ENCODE assay signal across 8 cellular contexts in the genomic region with DNA sequence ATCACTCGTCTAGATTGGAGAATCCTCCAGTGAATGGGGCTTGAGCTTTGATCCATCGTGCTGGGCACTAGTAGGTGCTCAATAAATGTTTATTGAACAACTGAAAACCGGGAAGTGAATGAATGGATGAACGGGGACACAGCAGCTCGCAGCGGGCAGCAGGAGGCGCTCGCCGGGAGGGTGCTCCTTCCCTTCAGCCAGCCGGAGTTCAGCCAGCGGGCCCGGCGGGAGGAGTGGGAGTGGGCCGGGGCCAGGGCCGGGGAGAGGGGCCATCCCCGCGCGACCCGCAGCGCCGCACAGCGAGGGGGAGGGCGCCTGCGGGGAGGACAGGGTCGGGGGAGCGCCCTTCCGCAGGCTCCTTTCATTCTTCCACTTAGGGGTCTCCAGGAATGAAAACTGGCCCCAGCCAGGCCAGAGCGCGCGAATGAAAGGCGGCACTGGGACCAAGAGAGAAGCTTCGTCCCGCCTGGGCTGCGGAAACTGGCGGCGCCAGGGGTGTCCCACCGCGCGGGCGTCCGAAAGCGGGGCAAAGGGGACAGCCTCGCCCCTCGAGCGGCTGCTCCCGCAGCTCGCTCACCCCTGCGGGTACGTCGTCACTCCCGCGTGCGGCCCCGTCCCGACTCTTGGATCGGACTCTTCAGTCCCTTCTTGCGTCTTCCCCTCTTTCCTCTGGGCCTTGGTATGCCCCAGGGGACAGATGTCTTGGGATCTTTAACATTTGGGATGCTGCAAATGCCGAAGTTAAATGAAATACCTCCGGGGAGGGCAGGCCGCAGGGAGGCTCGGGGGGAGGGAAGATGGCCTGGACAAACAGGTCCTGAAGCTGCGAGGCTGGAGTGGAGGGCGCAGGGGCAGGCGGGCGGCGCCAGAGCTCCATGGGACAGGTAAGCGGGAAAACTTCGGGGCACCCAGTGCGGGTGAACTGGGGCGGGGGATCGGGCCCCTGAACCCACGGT. TPM values are rescaled to one million over a fixed set of nuclear protein-coding genes. Genes with fewer than 3 reads are reported as not detected.
DNase-seq lines count a peak whose midpoint lies in the region; ATAC-seq and TF ChIP-seq lines count a peak whose summit lies in the region.

No MANE protein-coding gene starts in this region.

- H3K23ac ChIP-seq in mesenchymal stem cell (ENCODE audit: low read length in 2 of 2) = peak overlapping the region in 1 of 2 experiments; percentile 44

- no peaks in the 10 kb centered on the region; the same call in 1 of the 2 replicates for H4K20me1 ChIP-seq in GM23338 (replicated peaks; ENCODE audit: insufficient read depth)
- H4K20me1 ChIP-seq in PC-3 (ENCODE audit: low read length) = no peaks in the 10 kb centered on the region

- H2BK15ac ChIP-seq in mesenchymal stem cell (ENCODE audit: low read depth, poor library complexity, severe bottlenecking) = no peak overlapping the region

- peak overlapping the region; percentile 95 for H3K4me2 ChIP-seq in GM23338
- peak overlapping the region; percentile 86 for H3K4me2 ChIP-seq in PC-3 (ENCODE audit: low read length)
- peak overlapping the region; percentile 78 for H3K4me2 ChIP-seq in mesenchymal stem cell (ENCODE audit: low read length, poor library complexity, severe bottlenecking)

- peak overlapping the region in 1 of 2 experiments; percentile 63 for H3K4ac ChIP-seq in mesenchymal stem cell (ENCODE audit: low read depth in 1 of 2, low read length in 2 of 2)

- peak overlapping the region; percentile 91 for H4K91ac ChIP-seq in mesenchymal stem cell (ENCODE audit: low read length)

- H3K4me3 Mint-ChIP-seq in Calu3 (ENCODE audit: low read depth, unreplicated experiment) = peak overlapping the region; percentile 99
- peak overlapping the region; percentile 85 for H3K4me3 Mint-ChIP-seq in GM23338

- H2BK12ac ChIP-seq in mesenchymal stem cell (ENCODE audit: low read length in 2 of 2) = peak overlapping the region; percentile 62 to 86

- WGBS in mesenchymal stem cell = 2% methylated on average over 58 of the region's 72 CpGs
- 3% methylated on average over 72 of the region's 72 CpGs for WGBS in urinary bladder

- H3F3A ChIP-seq in GM23338 (replicated peaks; ENCODE audit: low read depth) = 0 out of 2 replicates have a peak, but pooled peaks cover 9% of the 10 kb centered on the region
- peaks cover 13% of the 10 kb centered on the region for H3F3A ChIP-seq in PC-3 (ENCODE audit: low read length, unreplicated experiment)

- peak overlapping the region; percentile 89 for H2BK120ac ChIP-seq in mesenchymal stem cell (ENCODE audit: low read depth, low read length)

- H3K27me3 Mint-ChIP-seq in Calu3 (ENCODE audit: unreplicated experiment) (no peaks in the 10 kb centered on the region), GM23338 (ENCODE audit: insufficient read depth, low read depth, poor library complexity) (peaks cover 36% of the 10 kb centered on the region)

- H3K9me3 ChIP-seq in PC-3 (ENCODE audit: low read length) (no peaks in the 10 kb centered on the region), duodenal mucosa (ENCODE audit: control insufficient read depth in 1 of 2, low read length in 2 of 2) (no peaks in the 10 kb centered on the region), mesenchymal stem cell (ENCODE audit: control insufficient read depth, low read length) (no peaks in the 10 kb centered on the region)

- peak overlapping the region; percentile 71 to 88 for H3K18ac ChIP-seq in mesenchymal stem cell (ENCODE audit: low read depth in 1 of 2, low read length in 2 of 2)

- CTCF ChIA-PET in Calu3 (lab: Charles Lee) = interaction anchor here (0.7 to 2.5 kb wide), 10 partner anchors 12 to 223 kb away, joined by 3 to 6 read pairs (median 4); a partner anchor contains a TSS
- CTCF ChIA-PET in PC-3 (lab: Charles Lee) = interaction anchor here (0.5 to 1.5 kb wide), 7 partner anchors 11 to 382 kb away, joined by 3 to 12 read pairs (median 3); no protein-coding TSS in a partner anchor

- peak; percentile 83 for DNase-seq in Calu3
- DNase-seq in GM23338 (ENCODE audit: low spot score) = peak; percentile 90
- peak; percentile 95 for DNase-seq in PC-3
- peak; percentile 69 for DNase-seq in mesenchymal stem cell
- DNase-seq in NCI-H2107 (lab: John Stamatoyannopoulos, UW) = no peak

- H3K9me3 Mint-ChIP-seq in Calu3 (ENCODE audit: low read depth, unreplicated experiment) = no peaks in the 10 kb centered on the region
- no peaks in the 10 kb centered on the region; the same call in 2 of the 3 replicates for H3K9me3 Mint-ChIP-seq in GM23338

- H3K36me3 ChIP-seq in GM23338 (ENCODE audit: insufficient read depth) (no peaks in the 10 kb centered on the region), PC-3 (ENCODE audit: low read depth, low read length) (no peaks in the 10 kb centered on the region), duodenal mucosa (ENCODE audit: control insufficient read depth in 1 of 2, insufficient read depth in 2 of 2, low read length in 2 of 2) (no peaks in the 10 kb centered on the region), mesenchymal stem cell (ENCODE audit: control insufficient read depth in 1 of 2, insufficient read depth in 2 of 2, low read depth in 1 of 2, low read length in 2 of 2) (peaks cover 0 to 2% of the 10 kb centered on the region in 2 experiments), urinary bladder (ENCODE audit: insufficient read depth) (no peaks in the 10 kb centered on the region)

- H3K79me2 ChIP-seq in GM23338 (replicated peaks; ENCODE audit: insufficient read depth) (peaks cover 42% of the 10 kb centered on the region), PC-3 (ENCODE audit: low read length) (peaks cover 54% of the 10 kb centered on the region)

- peak; percentile 52 for ATAC-seq in GM23338
- peak; percentile 51 for ATAC-seq in PC-3
- ATAC-seq in HG03095 (IDR thresholded peaks at IDR 0.05; ENCODE audit: unreplicated experiment) = no peak

- H2BK5ac ChIP-seq in mesenchymal stem cell (ENCODE audit: low read depth, low read length, poor library complexity, severe bottlenecking) = peak overlapping the region; percentile 98

- POLR2A ChIA-PET in PC-3 (lab: Charles Lee; ENCODE audit: unreplicated experiment) = interaction anchor here (0.5 to 0.7 kb wide), 2 partner anchors 23 to 34 kb away, joined by 4 read pairs; no protein-coding TSS in a partner anchor

- peak overlapping the region; percentile 87 for H4K8ac ChIP-seq in mesenchymal stem cell (ENCODE audit: low read length)

- peaks cover 65% of the 10 kb centered on the region for H3K4me1 Mint-ChIP-seq in Calu3 (ENCODE audit: low read depth, unreplicated experiment)
- H3K4me1 Mint-ChIP-seq in GM23338 = peaks cover 71% of the 10 kb centered on the region

- H2AK5ac ChIP-seq in mesenchymal stem cell (ENCODE audit: low read length, severe bottlenecking) = no peak overlapping the region

- H3K36me3 Mint-ChIP-seq in Calu3 (ENCODE audit: insufficient read depth, unreplicated experiment) = peaks cover 58% of the 10 kb centered on the region
- peaks cover 4% of the 10 kb centered on the region; the same call in 1 of the 3 replicates for H3K36me3 Mint-ChIP-seq in GM23338 (ENCODE audit: low read depth)

- H3K9me2 ChIP-seq in GM23338 (ENCODE audit: insufficient read depth) = no peaks in the 10 kb centered on the region
- H3K9me2 ChIP-seq in PC-3 (replicated peaks; ENCODE audit: low read length) = no peaks in the 10 kb centered on the region

- H3K27me3 ChIP-seq in GM23338 (ENCODE audit: insufficient read depth) (no peaks in the 10 kb centered on the region), PC-3 (ENCODE audit: low read length) (no peaks in the 10 kb centered on the region), duodenal mucosa (ENCODE audit: control insufficient read depth in 1 of 2, insufficient read depth in 2 of 2, low read length in 2 of 2) (no peaks in the 10 kb centered on the region), mesenchymal stem cell (ENCODE audit: control insufficient read depth in 1 of 2, insufficient read depth in 1 of 2, low read length in 2 of 2) (peaks cover 0 to 93% of the 10 kb centered on the region in 2 experiments)

- no peak overlapping the region for H3K14ac ChIP-seq in mesenchymal stem cell (ENCODE audit: low read length in 2 of 2)

- peak; percentile 65 for TF ChIP-seq CTCF in Calu3 (IDR thresholded peaks at IDR 0.05; ENCODE audit: unreplicated experiment)
- peak; percentile 77 to 80 for TF ChIP-seq CTCF in GM23338 (conservative IDR thresholded peaks at IDR 0.05; ENCODE audit: low read depth in 2 of 2)
- TF ChIP-seq CTCF in PC-3 (conservative IDR thresholded peaks at IDR 0.05; ENCODE audit: low read depth, low read length) = peak; percentile 100

- peaks cover 4% of the 10 kb centered on the region for H3K79me1 ChIP-seq in mesenchymal stem cell (replicated peaks; ENCODE audit: low read length, poor library complexity, severe bottlenecking)

- BruUV-seq in Calu3 (replicated peaks; lab: Mats Ljungman, UMichigan) (TSS peak; percentile 4), PC-3 (replicated peaks; lab: Mats Ljungman, UMichigan) (TSS peak; percentile 23)

- H3K9ac ChIP-seq in PC-3 (ENCODE audit: low read length) (peak overlapping the region; percentile 83), duodenal mucosa (ENCODE audit: low read depth in 1 of 2, low read length in 2 of 2) (peak overlapping the region; percentile 72 to 77), mesenchymal stem cell (ENCODE audit: low read length) (peak overlapping the region; percentile 84)

- H2AFZ ChIP-seq in GM23338 (peak overlapping the region; percentile 85), PC-3 (ENCODE audit: low read length) (peak overlapping the region; percentile 89), mesenchymal stem cell (ENCODE audit: low read depth, low read length) (peak overlapping the region; percentile 79)

- H3K4me3 ChIP-seq in GM23338 = peak overlapping the region; percentile 74
- peak overlapping the region; percentile 67 for H3K4me3 ChIP-seq in PC-3 (ENCODE audit: low read length)
- peak overlapping the region; percentile 69 to 73 for H3K4me3 ChIP-seq in duodenal mucosa (ENCODE audit: low read depth in 1 of 2, low read length in 2 of 2)
- H3K4me3 ChIP-seq in mesenchymal stem cell (ENCODE audit: insufficient read depth in 1 of 2, low read depth in 1 of 2, low read length in 2 of 2) = peak overlapping the region; percentile 70 to 82
- H3K4me3 ChIP-seq in urinary bladder (ENCODE audit: low read depth, low read length) = peak overlapping the region; percentile 43

- H3K27ac Mint-ChIP-seq in Calu3 (ENCODE audit: unreplicated experiment) (peak overlapping the region; percentile 89), GM23338 (peak overlapping the region; percentile 95)

- intact Hi-C loops in Calu3 (cut with micrococcal nuclease; ENCODE audit: unreplicated experiment) = loop anchor here (5.0 kb wide), 1 partner anchor 81 kb away; no protein-coding TSS in a partner anchor
- intact Hi-C loops in PC-3 (cut with micrococcal nuclease) = loop anchor here (1.0 to 5.0 kb wide), 3 partner anchors 78 to 221 kb away; a partner anchor contains a TSS

- H3K4me1 ChIP-seq in GM23338 (ENCODE audit: insufficient read depth) (peaks cover 64% of the 10 kb centered on the region), PC-3 (ENCODE audit: insufficient read depth, low read length) (peaks cover 59% of the 10 kb centered on the region), duodenal mucosa (ENCODE audit: control insufficient read depth in 1 of 2, insufficient read depth in 2 of 2, low read length in 2 of 2) (peaks cover 40 to 45% of the 10 kb centered on the region in 2 donors), mesenchymal stem cell (ENCODE audit: control insufficient read depth, insufficient read depth, low read depth, low read length) (peaks cover 51% of the 10 kb centered on the region), urinary bladder (ENCODE audit: insufficient read depth) (no peaks in the 10 kb centered on the region)

- peak overlapping the region; percentile 99 for H3K27ac ChIP-seq in GM23338 (ENCODE audit: low read depth)
- peak overlapping the region; percentile 74 for H3K27ac ChIP-seq in PC-3 (ENCODE audit: low read length)
- H3K27ac ChIP-seq in duodenal mucosa (ENCODE audit: low read depth, low read length) = peak overlapping the region; percentile 47
- H3K27ac ChIP-seq in mesenchymal stem cell (ENCODE audit: low read length, poor library complexity, severe bottlenecking) = peak overlapping the region; percentile 65
- no peak overlapping the region for H3K27ac ChIP-seq in urinary bladder (ENCODE audit: low read depth)

RNA-seq across cellular contexts. Expression of a gene that starts 3.6 kb away (rescaled TPM):
- 167 and 175 TPM in 2 replicates for total RNA-seq in Calu3 (2022)
- total RNA-seq in GM23338 (2014; rRNA removed; shearing (Covaris generic)) = 41.2 and 43.9 TPM in 2 replicates
- polyA plus RNA-seq in GM23338 (2016; fragmentation: Nextera tagmentation; extraction: Ambion mirVana) = 25.2 and 25.3 TPM in 2 replicates
- total RNA-seq in PC-3 (2014; rRNA removed) = 102 and 128 TPM in 2 replicates
- polyA plus RNA-seq in mesenchymal stem cell (2013, experiment 1 of 2) = 0.64 TPM
- polyA plus RNA-seq in mesenchymal stem cell (2013, experiment 2 of 2) = 0.45 TPM
- 10.1 TPM for total RNA-seq in urinary bladder
- 6.2 TPM for polyA plus RNA-seq in urinary bladder

RNA-seq across cellular contexts. Expression of a gene that starts 18.3 kb away (rescaled TPM):
- not detected in 2 replicates for total RNA-seq in Calu3 (2022)
- total RNA-seq in GM23338 (2014; rRNA removed; shearing (Covaris generic)) = not detected in 2 replicates
- not detected in 2 replicates for polyA plus RNA-seq in GM23338 (2016; fragmentation: Nextera tagmentation; extraction: Ambion mirVana)
- total RNA-seq in PC-3 (2014; rRNA removed) = not detected in 2 replicates
- polyA plus RNA-seq in mesenchymal stem cell (2013, experiment 1 of 2) = not detected
- not detected for polyA plus RNA-seq in mesenchymal stem cell (2013, experiment 2 of 2)
- not detected for total RNA-seq in urinary bladder
- 0.06 TPM for polyA plus RNA-seq in urinary bladder
